ENCODE assay signal across 27 cellular contexts in the genomic region with DNA sequence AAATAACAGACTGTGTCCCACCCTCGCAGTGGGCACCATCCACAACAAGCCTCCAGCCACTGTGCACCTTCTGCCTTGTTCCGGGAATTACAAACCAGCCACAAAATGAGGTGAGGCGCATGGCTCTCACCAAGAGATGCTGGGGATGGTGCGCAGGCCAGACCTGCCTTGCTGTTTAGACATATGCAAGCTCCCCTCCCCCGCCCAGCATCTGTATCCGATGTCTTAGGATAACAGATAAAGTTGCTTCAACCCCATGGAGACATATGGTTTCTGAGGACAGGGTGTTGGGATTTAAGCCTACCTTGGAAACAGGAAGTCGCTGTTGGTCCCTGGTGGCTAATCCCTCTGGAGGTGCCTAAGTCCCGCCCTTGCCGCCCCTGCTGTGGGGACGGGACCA.
"Had no signal": no experiment of that assay in that cellular context is flagged by ENCODE, and none has a peak within 500 bp of the region (broad histone marks: within the 10 kb centered on the region; RNA-seq: fewer than 3 reads in every experiment).

No MANE protein-coding gene starts in this region.

- H3K36me3 ChIP-seq: cardiac muscle cell had no signal

- H3K27me3 ChIP-seq: ascending aorta, cardiac muscle cell, gastrocnemius medialis, sigmoid colon, vagina had no signal

- H3K4me3 ChIP-seq: ascending aorta, cardiac muscle cell, gastrocnemius medialis, psoas muscle, sigmoid colon, vagina had no signal

- H3K27ac ChIP-seq: ascending aorta, cardiac muscle cell, gastrocnemius medialis, parathyroid adenoma, psoas muscle, sigmoid colon, vagina, VCaP had no signal

- DNase-seq: activated CD4-positive, alpha-beta memory T cell treated with anti-CD3 and anti-CD28 coated beads for 36 hours; activated CD4-positive, alpha-beta T cell treated with anti-CD3 and anti-CD28 coated beads, Interleukin-2, amount 10 ng/mL, durations not matched to agents 24 days and 14 days; activated CD4-positive, CD25-positive, alpha-beta regulatory T cell treated with anti-CD3 and anti-CD28 coated beads, Interleukin-2, amount 50 U/mL, for 72 hours; activated effector memory CD4-positive, alpha-beta T cell treated with Interleukin-2 at 50 U/mL for 16 hours; activated naive CD4-positive, alpha-beta T cell treated with Interleukin-2 at 50 U/mL for 16 hours; activated naive CD8-positive, alpha-beta T cell treated with anti-CD3 and anti-CD28 coated beads for 36 hours; activated T-cell treated with anti-CD3 and anti-CD28 coated beads for 4 hours; cortex of kidney; effector memory CD8-positive, alpha-beta T cell; erythroblast; gastrocnemius medialis; glutamatergic neuron; left ventricle myocardium superior; midbrain; naive thymus-derived CD8-positive, alpha-beta T cell; nucleus accumbens; psoas muscle; sigmoid colon; small intestine; stimulated activated CD4-positive, alpha-beta T cell treated with anti-CD3 and anti-CD28 coated beads, Interleukin-4, amount 100 ng/mL, for 24 hours; substantia nigra; T-helper 9 cell had no signal

- H3K9me3 ChIP-seq: ascending aorta, gastrocnemius medialis, psoas muscle, sigmoid colon, vagina had no signal

- H3K4me1 ChIP-seq: ascending aorta, gastrocnemius medialis, psoas muscle, sigmoid colon had no signal
